Comparison of ENCODE assay signal across 23 cellular contexts in the genomic region with DNA sequence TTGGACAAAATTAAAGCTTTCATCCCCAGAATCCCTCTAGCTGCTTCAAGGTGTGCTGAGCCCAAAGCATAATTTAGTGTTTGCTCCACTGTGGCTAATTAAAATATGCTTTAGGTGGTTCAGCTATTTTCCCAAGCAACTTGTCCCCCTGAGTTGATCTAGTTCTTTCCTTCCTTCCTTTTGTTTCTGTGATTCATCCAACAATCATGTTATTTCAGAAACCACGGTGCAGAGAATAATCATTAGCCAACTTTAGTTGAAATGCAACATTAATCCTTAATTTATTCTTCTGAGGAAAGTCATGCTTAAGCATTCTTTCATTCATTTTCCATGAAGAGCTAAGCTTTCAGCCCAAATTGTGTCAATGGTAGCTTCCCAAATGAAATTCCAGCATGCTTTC.
"Had no signal": no experiment of that assay in that cellular context is flagged by ENCODE, and none has a peak within 500 bp of the region (broad histone marks: within the 10 kb centered on the region; RNA-seq: fewer than 3 reads in every experiment).

No MANE protein-coding gene starts in this region.

- H3K9me3 ChIP-seq: body of pancreas, heart right ventricle, lower lobe of right lung, spleen, thoracic aorta, upper lobe of left lung had no signal

- H3K27ac ChIP-seq: body of pancreas, cardiac muscle cell, heart right ventricle, lower lobe of right lung, spleen, thoracic aorta, upper lobe of left lung had no signal

- H3K36me3 ChIP-seq: cardiac muscle cell, heart right ventricle, lower lobe of right lung, spleen, thoracic aorta, upper lobe of left lung had no signal

- H3K27me3 ChIP-seq: body of pancreas, cardiac muscle cell, heart right ventricle, spleen, upper lobe of left lung had no signal

- DNase-seq: activated B cell treated with CpG ODN at 0.5 μM for 24 hours; activated CD4-positive, alpha-beta T cell treated with anti-CD3 and anti-CD28 coated beads for 36 hours; activated CD4-positive, alpha-beta T cell treated with anti-CD3 and anti-CD28 coated beads, Interleukin-2, amount 50 U/mL, for 4 hours; activated naive CD4-positive, alpha-beta T cell treated with Interleukin-2 at 50 U/mL for 16 hours; activated naive CD8-positive, alpha-beta T cell treated with anti-CD3 and anti-CD28 coated beads for 36 hours; activated T-cell treated with anti-CD3 and anti-CD28 coated beads, Interleukin-2, amount 50 U/mL, for 48 hours; amniotic stem cell; body of pancreas; effector CD8-positive, alpha-beta T cell; heart right ventricle; islet precursor cell; lower lobe of right lung; naive thymus-derived CD4-positive, alpha-beta T cell; posterior cingulate gyrus; retina; spleen; stimulated activated CD4-positive, alpha-beta T cell treated with anti-CD3 and anti-CD28 coated beads, Interleukin-4, amount 100 ng/mL, for 1 hour; stimulated activated naive CD4-positive, alpha-beta T cell; SW 1271; T-helper 17 cell; upper lobe of left lung had no signal

- H3K4me1 ChIP-seq: body of pancreas, heart right ventricle, lower lobe of right lung, spleen, upper lobe of left lung had no signal

- H3K4me3 ChIP-seq: body of pancreas, cardiac muscle cell, heart right ventricle, lower lobe of right lung, spleen, thoracic aorta, upper lobe of left lung had no signal
